ENCODE assay signal across 16 cellular contexts in the genomic region with DNA sequence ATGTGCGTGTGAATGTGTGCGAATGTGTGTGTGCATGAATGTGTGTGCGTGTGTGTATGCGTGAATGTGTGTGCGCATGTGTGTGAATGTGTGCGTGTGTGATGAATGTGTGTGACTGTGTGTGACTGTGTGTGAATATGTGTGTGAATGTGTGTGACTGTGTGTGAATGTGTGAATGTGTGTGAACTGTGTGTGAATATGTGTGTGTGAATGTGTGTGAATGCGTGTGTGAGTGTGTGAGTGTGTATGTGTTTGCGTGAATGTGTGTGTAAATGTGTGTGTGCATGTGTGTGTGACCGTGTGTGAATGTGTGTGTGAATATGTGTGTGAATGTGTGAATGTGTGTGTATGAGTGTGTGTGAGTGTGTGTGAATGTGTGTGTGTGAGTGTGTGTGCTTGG.
DNase-seq lines count a peak whose midpoint lies in the region; ATAC-seq, FAIRE-seq and TF ChIP-seq lines count a peak whose summit lies in the region.
"Had no signal": no experiment of that assay in that cellular context is flagged by ENCODE, and none has a peak within 500 bp of the region (broad histone marks: within the 10 kb centered on the region; RNA-seq: fewer than 3 reads in every experiment).

No MANE protein-coding gene starts in this region.

- H3K9me3 ChIP-seq in HepG2 (ENCODE audit: low read length) (peaks cover 12% of the 10 kb centered on the region), right lobe of liver (no peaks in the 10 kb centered on the region), IMR-90 (ENCODE audit: control insufficient read depth, insufficient read depth, low read length) (peaks cover 11% of the 10 kb centered on the region)
- H3K9me3 ChIP-seq: BLaER1, HAP-1 had no signal

- H3K9me1 ChIP-seq in IMR-90 (ENCODE audit: insufficient read depth, low read length): no peaks in the 10 kb centered on the region

- no peaks in the 10 kb centered on the region for H3K79me1 ChIP-seq in IMR-90 (ENCODE audit: low read depth in 1 of 2, low read length in 2 of 2)
- no peaks in the 10 kb centered on the region for H3K79me1 ChIP-seq in mesendoderm (ENCODE audit: low read length)

- DNase-seq in HepG2 (ENCODE audit: low spot score): no peak
- DNase-seq in right lobe of liver: no peak
- no peak for DNase-seq in IMR-90
- DNase-seq in bronchial epithelial cell (ENCODE audit: low read depth): no peak
- DNase-seq in urothelium cell line (ENCODE audit: low spot score): no peak
- DNase-seq in NCI-H1694 (lab: John Stamatoyannopoulos, UW): no peak
- DNase-seq in stimulated activated naive CD4-positive, alpha-beta T cell (lab: John Stamatoyannopoulos, UW): no peak
- no peak for DNase-seq in mesendoderm
- DNase-seq: 8988T; CD4-positive, alpha-beta memory T cell; DMS79 treated with DMSO at 0.1 percent for 48 hours; GF-D8; GOT3; KG1 had no signal

- H2BK5ac ChIP-seq in IMR-90 (ENCODE audit: low read depth, low read length, poor library complexity, severe bottlenecking) (peak overlapping the region; percentile 58), mesendoderm (ENCODE audit: low read length) (no peak overlapping the region)

- TF ChIP-seq EP300 in HepG2 (IDR thresholded peaks at IDR 0.05; ENCODE audit: low read depth in 2 of 2, low read length in 2 of 2) (no peak), HepG2 (CRISPR knock-in tag; IDR thresholded peaks at IDR 0.05; ENCODE audit: borderline replicate concordance) (no peak)

- H4K5ac ChIP-seq in IMR-90 (ENCODE audit: low read depth, low read length) (no peak overlapping the region), mesendoderm (ENCODE audit: low read length) (no peak overlapping the region)

- in situ Hi-C loops in HepG2 (cut with HindIII; ENCODE audit: extremely low pct_ligation_motif_present, low pct_unique_long_range_greater_than_20kb) (no loop called here), IMR-90 (cut with MboI; ENCODE audit: low sequenced_read_pairs) (no loop called here)

- H3K79me2 ChIP-seq in HepG2 (ENCODE audit: insufficient read depth, low read length) (no peaks in the 10 kb centered on the region), mesendoderm (ENCODE audit: control insufficient read depth, insufficient read depth, low read length) (no peaks in the 10 kb centered on the region)

- H3K4me1 ChIP-seq in HepG2 (ENCODE audit: insufficient read depth, low read length) (no peaks in the 10 kb centered on the region), right lobe of liver (no peaks in the 10 kb centered on the region), IMR-90 (ENCODE audit: control insufficient read depth, insufficient read depth, low read length) (no peaks in the 10 kb centered on the region), mesendoderm (ENCODE audit: control insufficient read depth, low read depth, low read length) (no peaks in the 10 kb centered on the region)
- H3K4me1 ChIP-seq: BLaER1, HAP-1 had no signal

- H4K91ac ChIP-seq in IMR-90 (ENCODE audit: insufficient read depth, low read depth, low read length): no peak overlapping the region

- intact Hi-C loops in HepG2 (cut with micrococcal nuclease; ENCODE audit: unreplicated experiment): no loop called here
- intact Hi-C loops in right lobe of liver (cut with DNase I): no loop called here
- intact Hi-C loops in IMR-90 (cut with micrococcal nuclease): no loop called here

- no peak overlapping the region for H2AK9ac ChIP-seq in IMR-90 (replicated peaks; ENCODE audit: low read depth, low read length, poor library complexity)

- H3K27ac ChIP-seq in HepG2 (ENCODE audit: extremely low read length, insufficient read depth, low read length) (no peak overlapping the region), right lobe of liver (no peak overlapping the region), IMR-90 (ENCODE audit: insufficient read depth, low read length) (no peak overlapping the region), mesendoderm (ENCODE audit: low read depth, low read length) (no peak overlapping the region)
- H3K27ac ChIP-seq: BLaER1 had no signal

- H3K23ac ChIP-seq in IMR-90 (ENCODE audit: low read depth, low read length): no peak overlapping the region
- no peak overlapping the region for H3K23ac ChIP-seq in mesendoderm (ENCODE audit: low read length)

- H3K4me2 ChIP-seq in HepG2 (ENCODE audit: low read depth, low read length): no peak overlapping the region
- H3K4me2 ChIP-seq in IMR-90 (ENCODE audit: low read depth, low read length): no peak overlapping the region
- H3K4me2 ChIP-seq in mesendoderm (ENCODE audit: low read length): no peak overlapping the region
- H3K4me2 ChIP-seq: BLaER1 had no signal

- TF ChIP-seq CTCF in HepG2 (CRISPR knock-in tag; IDR thresholded peaks at IDR 0.05) (no peak), right lobe of liver (IDR thresholded peaks at IDR 0.05) (no peak), IMR-90 (conservative IDR thresholded peaks at IDR 0.05; ENCODE audit: low read depth, low read length) (no peak), bronchial epithelial cell (IDR thresholded peaks at IDR 0.05; ENCODE audit: insufficient read depth, low read length, severe bottlenecking) (no peak)

- H3K9ac ChIP-seq in HepG2 (ENCODE audit: insufficient read depth, low read depth, low read length) (no peak overlapping the region), IMR-90 (ENCODE audit: low read depth, low read length) (no peak overlapping the region), mesendoderm (ENCODE audit: low read length) (no peak overlapping the region)
- H3K9ac ChIP-seq: BLaER1 had no signal

- H2AFZ ChIP-seq in HepG2 (ENCODE audit: low read length): no peak overlapping the region
- H2AFZ ChIP-seq in IMR-90 (replicated peaks; ENCODE audit: low read length, poor library complexity): no peak overlapping the region

- CTCF ChIA-PET in HepG2 (lab: Yijun Ruan, JAX; ENCODE audit: low intra/inter-chr PET ratio, low total read pairs) (no interaction called here), IMR-90 (lab: Yijun Ruan, JAX) (no interaction called here)

- no peak overlapping the region for H3K14ac ChIP-seq in IMR-90 (replicated peaks; ENCODE audit: low read depth, low read length)

- WGBS in HepG2 (ENCODE audit: low lambda C conversion rate): 67% methylated on average over 9 of the region's 9 CpGs
- whole genome bisulfite sequencing in right lobe of liver (ENCODE audit: insufficient coverage, low coverage, low lambda C conversion rate, missing lambda C conversion rate): 68% methylated on average over 9 of the region's 9 CpGs
- WGBS in IMR-90 (ENCODE audit: extremely low coverage in 2 of 2, insufficient read length in 1 of 2), 2 experiments: 89% methylated on average over 8 of the region's 9 CpGs; no CpG with 5 or more reads in 1 of the 2 experiments
- 100% methylated on average over 8 of the region's 9 CpGs for WGBS in mesendoderm (ENCODE audit: extremely low coverage, insufficient coverage, low lambda C conversion rate)

- H3K4me3 ChIP-seq in HepG2 (replicated peaks in 1 of 3; ENCODE audit: insufficient read depth in 1 of 3, low read depth in 2 of 3, low read length in 3 of 3): no peak overlapping the region
- no peak overlapping the region for H3K4me3 ChIP-seq in right lobe of liver
- no peak overlapping the region for H3K4me3 ChIP-seq in IMR-90 (ENCODE audit: insufficient read depth, low read depth, low read length)
- no peak overlapping the region for H3K4me3 ChIP-seq in bronchial epithelial cell (ENCODE audit: low read depth, low read length)
- H3K4me3 ChIP-seq in mesendoderm (ENCODE audit: low read length): no peak overlapping the region
- H3K4me3 ChIP-seq: BLaER1, HAP-1 had no signal

- BruUV-seq in HepG2 (replicated peaks; lab: Mats Ljungman, UMichigan): no TSS peak
- BruUV-seq in IMR-90 (replicated peaks; lab: Mats Ljungman, UMichigan): no TSS peak

- no peak overlapping the region for H4K8ac ChIP-seq in IMR-90 (ENCODE audit: low read depth in 2 of 2, low read length in 2 of 2)
- H4K8ac ChIP-seq in mesendoderm (ENCODE audit: low read depth, low read length): no peak overlapping the region

- no peaks in the 10 kb centered on the region for H3K27me3 ChIP-seq in HepG2 (ENCODE audit: control insufficient read depth in 1 of 2, insufficient read depth in 2 of 2, low read length in 2 of 2)
- H3K27me3 ChIP-seq in right lobe of liver: no peaks in the 10 kb centered on the region
- H3K27me3 ChIP-seq in IMR-90 (ENCODE audit: control insufficient read depth, insufficient read depth, low read length): no peaks in the 10 kb centered on the region
- no peaks in the 10 kb centered on the region for H3K27me3 ChIP-seq in bronchial epithelial cell (ENCODE audit: control insufficient read depth, insufficient read depth, low read length)
- no peaks in the 10 kb centered on the region for H3K27me3 ChIP-seq in mesendoderm (ENCODE audit: insufficient read depth, low read length, poor library complexity)
- H3K27me3 ChIP-seq: BLaER1 had no signal

- TF ChIP-seq RAD21 in HepG2 (CRISPR knock-in tag; IDR thresholded peaks at IDR 0.05) (no peak), IMR-90 (IDR thresholded peaks at IDR 0.05; ENCODE audit: low read length) (no peak)

- H2BK120ac ChIP-seq in IMR-90 (ENCODE audit: low read depth, low read length) (no peak overlapping the region), mesendoderm (ENCODE audit: low read depth, low read length) (no peak overlapping the region)

- POLR2A ChIA-PET in HepG2 (lab: Yijun Ruan, JAX): no interaction called here
- POLR2A ChIA-PET in IMR-90 (lab: Charles Lee; ENCODE audit: unreplicated experiment): no interaction called here

- FAIRE-seq in HepG2 (lab: Jason Lieb, UNC): peak; percentile 63
- FAIRE-seq in bronchial epithelial cell (lab: Jason Lieb, UNC): peak; percentile 92
- peak; percentile 100 for FAIRE-seq in urothelium cell line (lab: Jason Lieb, UNC)

- dilution Hi-C loops in IMR-90 (cut with HindIII; ENCODE audit: low sequenced_read_pairs, unreplicated experiment): no loop called here

- H2AK5ac ChIP-seq in IMR-90 (ENCODE audit: low read depth, low read length) (no peak overlapping the region), mesendoderm (ENCODE audit: low read length) (no peak overlapping the region)

- H3K56ac ChIP-seq in IMR-90 (ENCODE audit: extremely low read depth, insufficient read depth, low read length) (no peak overlapping the region), mesendoderm (ENCODE audit: low read length) (no peak overlapping the region)

- H3K18ac ChIP-seq in IMR-90 (ENCODE audit: low read depth, low read length) (no peak overlapping the region), mesendoderm (ENCODE audit: low read length) (no peak overlapping the region)

- no peak overlapping the region for H2BK20ac ChIP-seq in IMR-90 (ENCODE audit: low read depth, low read length)

- no peak for ATAC-seq in HepG2
- ATAC-seq in right lobe of liver: no peak
- ATAC-seq in IMR-90 (ENCODE audit: low read depth): no peak

- H3K36me3 ChIP-seq in HepG2 (replicated peaks in 1 of 2; ENCODE audit: control insufficient read depth in 1 of 2, insufficient read depth in 2 of 2, low read length in 2 of 2) (no peaks in the 10 kb centered on the region), right lobe of liver (no peaks in the 10 kb centered on the region), IMR-90 (ENCODE audit: control insufficient read depth, insufficient read depth, low read length) (no peaks in the 10 kb centered on the region), bronchial epithelial cell (ENCODE audit: control insufficient read depth, insufficient read depth, low read length) (no peaks in the 10 kb centered on the region), mesendoderm (ENCODE audit: control insufficient read depth, insufficient read depth, low read length) (no peaks in the 10 kb centered on the region)
- H3K36me3 ChIP-seq: BLaER1, HAP-1 had no signal

- H3K4ac ChIP-seq in IMR-90 (ENCODE audit: low read depth, low read length) (no peak overlapping the region), mesendoderm (ENCODE audit: low read depth, low read length) (no peak overlapping the region)

- TF ChIP-seq POLR2A in HepG2 (IDR thresholded peaks at IDR 0.05; ENCODE audit: insufficient read depth in 1 of 2, low read depth in 2 of 2, low read length in 2 of 2) (no peak), right lobe of liver (IDR thresholded peaks at IDR 0.05) (no peak), IMR-90 (IDR thresholded peaks at IDR 0.05; ENCODE audit: low read depth, low read length) (no peak)

- H2BK15ac ChIP-seq in IMR-90 (ENCODE audit: low read depth, low read length) (no peak overlapping the region), mesendoderm (replicated peaks; ENCODE audit: low read depth) (no peak overlapping the region)

- H4K20me1 ChIP-seq in HepG2 (ENCODE audit: insufficient read depth, low read length) (no peaks in the 10 kb centered on the region), IMR-90 (ENCODE audit: insufficient read depth, low read length) (no peaks in the 10 kb centered on the region)
- H4K20me1 ChIP-seq: BLaER1 had no signal
